In genomic region chr14:57060276-57060956, GRCh38 we compare ENCODE assay signal across 9 cellular contexts.
DNase-seq lines count a peak whose midpoint lies in the region; ATAC-seq and TF ChIP-seq lines count a peak whose summit lies in the region.
"Had no signal": no experiment of that assay in that cellular context is flagged by ENCODE, and none has a peak within 500 bp of the region (broad histone marks: within the 10 kb centered on the region; RNA-seq: fewer than 3 reads in every experiment).

No MANE protein-coding gene starts in this region.

- H3K4me3 ChIP-seq in ectodermal cell (ENCODE audit: insufficient read depth, low read depth, low read length): no peak overlapping the region

- DNase-seq in GM13976 (ENCODE audit: low spot score): peak; percentile 57
- DNase-seq in cerebellum (ENCODE audit: low spot score): no peak
- no peak for DNase-seq in NCI-H1417 (lab: John Stamatoyannopoulos, UW)
- DNase-seq in hepatic stellate cell (ENCODE audit: low spot score): no peak
- no peak for DNase-seq in mucosa of gallbladder (ENCODE audit: low spot score)

- TF ChIP-seq CTCF in GM13976 (IDR thresholded peaks at IDR 0.05; ENCODE audit: borderline replicate concordance, control extremely low read depth, extremely low read depth, insufficient read depth, missing control alignments): no peak

- no peaks in the 10 kb centered on the region for H3K36me3 ChIP-seq in ectodermal cell (ENCODE audit: control insufficient read depth, insufficient read depth, low read length)

- ATAC-seq in GM21515 (IDR thresholded peaks at IDR 0.05; ENCODE audit: unreplicated experiment) (peak; percentile 94), HG03571 (IDR thresholded peaks at IDR 0.05; ENCODE audit: unreplicated experiment) (peak; percentile 93)

- H3K9me3 ChIP-seq in ectodermal cell (ENCODE audit: control insufficient read depth, low read length): no peaks in the 10 kb centered on the region

- no peaks in the 10 kb centered on the region for H3K27me3 ChIP-seq in ectodermal cell (ENCODE audit: control insufficient read depth, insufficient read depth, low read length, poor library complexity, severe bottlenecking)

- H3K4me1 ChIP-seq in ectodermal cell (ENCODE audit: control insufficient read depth, insufficient read depth, low read length): peaks cover 30% of the 10 kb centered on the region

- peak overlapping the region; percentile 52 for H3K27ac ChIP-seq in ectodermal cell (ENCODE audit: insufficient read depth, low read depth, low read length, poor library complexity, severe bottlenecking)
- H3K27ac ChIP-seq: HL-60 had no signal

- 73 to 78% methylated on average over 6 of the region's 6 CpGs for WGBS in ectodermal cell, 2 experiments

- in situ Hi-C loops in GM13976 (cut with MboI; ENCODE audit: low sequenced_read_pairs, unreplicated experiment): no loop called here
